8 cellular contexts compared by ENCODE assay signal in the genomic region with DNA sequence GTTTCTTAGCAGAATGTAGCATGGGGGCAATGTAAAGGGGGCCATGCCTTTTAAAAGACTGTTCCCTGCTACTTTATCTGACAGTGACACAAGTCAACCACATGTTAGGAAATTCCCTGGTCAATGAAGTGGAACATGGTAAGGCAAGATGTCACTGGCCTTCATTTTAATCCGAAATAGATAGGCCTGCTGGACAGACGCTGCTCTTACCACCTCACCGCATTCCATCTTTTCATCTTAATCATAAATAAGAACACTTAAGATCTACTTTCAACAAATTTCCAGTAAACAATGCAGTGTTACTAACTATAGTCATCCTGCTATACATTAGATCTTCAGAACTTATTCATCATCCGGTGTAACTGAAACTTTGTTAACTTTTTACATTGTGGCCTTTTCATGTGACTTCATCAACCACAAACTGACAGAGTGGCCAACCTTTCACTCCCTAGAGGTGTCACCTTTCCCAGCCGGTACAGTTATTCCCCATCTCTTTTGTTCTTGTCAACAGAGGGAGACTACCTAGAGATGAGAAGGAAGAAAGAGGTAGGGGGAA. TPM values are rescaled to one million over a fixed set of nuclear protein-coding genes. Genes with fewer than 3 reads are reported as not detected.
A peak's percentile ranks its signal among the peaks of the same experiment; 100 is the strongest.
DNase-seq lines count a peak whose midpoint lies in the region; ATAC-seq lines count a peak whose summit lies in the region.

No MANE protein-coding gene starts in this region.

- H3K27me3 Mint-ChIP-seq in immature natural killer cell (ENCODE audit: low read depth in 3 of 3), result peaks cover 0 to 1% (median 0%) of the 10 kb centered on the region in 3 donors

- peaks cover 16 to 27% of the 10 kb centered on the region in 2 donors for H3K4me1 Mint-ChIP-seq in immature natural killer cell

- no peaks in the 10 kb centered on the region for H3K36me3 Mint-ChIP-seq in immature natural killer cell

- H3K27ac Mint-ChIP-seq in immature natural killer cell, result peak overlapping the region; percentile 42 to 77 (median 61)

- peak overlapping the region in 4 of 5 donors; percentile 16 to 74 (median 56) for H3K4me3 Mint-ChIP-seq in immature natural killer cell

- peak; percentile 40 for DNase-seq in Jurkat, Clone E6-1 (ENCODE audit: low read depth, low spot score)
- DNase-seq in immature natural killer cell, result peak; percentile 17 to 41 (median 38)
- DNase-seq in NCI-H2029 (lab: John Stamatoyannopoulos, UW), result no peak
- DNase-seq in OCI-M2 (lab: John Stamatoyannopoulos, UW; ENCODE audit: unreplicated experiment), result no peak
- DNase-seq in SK-N-DZ (ENCODE audit: low spot score), result no peak
- no peak for DNase-seq in effector CD8-positive, alpha-beta T cell (lab: John Stamatoyannopoulos, UW)

- H3K9me3 Mint-ChIP-seq in immature natural killer cell, result no peaks in the 10 kb centered on the region

- ATAC-seq in GM18517 (IDR thresholded peaks at IDR 0.05; ENCODE audit: unreplicated experiment) (peak; percentile 93), GM21786 (IDR thresholded peaks at IDR 0.05; ENCODE audit: unreplicated experiment) (peak; percentile 92)

- H3K4me3 ChIP-seq in Jurkat, Clone E6-1 (ENCODE audit: low read length), result no peak overlapping the region

RNA-seq across cellular contexts. Expression of a gene that starts 15.6 kb away (rescaled TPM):
- not detected for polyA plus RNA-seq in Jurkat, Clone E6-1 (2012; ENCODE audit: insufficient read depth, insufficient read length)
- not detected for polyA plus RNA-seq in immature natural killer cell
- polyA plus RNA-seq in SK-N-DZ (2014; cell fraction: cytosol; rRNA removed), result 0.08 and 0.12 TPM in 2 replicates
- polyA plus RNA-seq in SK-N-DZ (2014; cell fraction: nucleus; rRNA removed), result 0.05 TPM in 2 replicates

Comparison
In these comparisons a context has a peak if more than half of its experiments do, and no peak if none do; other contexts are left out.
1. DNase-seq: peak in Jurkat, Clone E6-1 (single experiment) and immature natural killer cell (3 of 3); none in NCI-H2029 (single experiment), OCI-M2 (single experiment), SK-N-DZ (single experiment) and effector CD8-positive, alpha-beta T cell (single experiment).